In the genomic region with DNA sequence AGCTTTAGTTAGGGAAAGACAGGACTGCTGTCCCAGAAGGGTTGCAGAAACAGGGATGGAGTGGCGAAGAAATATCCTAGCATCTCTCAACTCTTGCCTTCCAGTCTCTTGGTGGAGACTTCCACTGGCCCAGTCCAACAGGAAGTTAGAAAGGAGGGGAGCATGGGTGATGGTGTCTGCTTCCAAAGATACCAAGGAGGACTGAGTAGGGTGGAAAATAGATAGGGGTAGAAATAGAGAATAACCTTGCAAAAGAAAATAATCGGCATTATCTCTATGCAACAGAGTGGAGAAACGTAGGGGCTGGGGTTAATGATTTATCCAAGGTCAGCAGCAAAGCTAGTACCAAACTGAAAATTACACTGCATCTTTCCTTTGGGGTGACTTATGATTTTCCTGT, we compare ENCODE assay signal across 1 cellular context.
TF ChIP-seq lines count a peak whose summit lies in the region.

No MANE protein-coding gene starts in this region.

TF ChIP-seq in H1, 55 proteins besides CTCF, POLR2A, EP300 and RAD21 (continued from another document):
- TF ChIP-seq, protein P1, sequence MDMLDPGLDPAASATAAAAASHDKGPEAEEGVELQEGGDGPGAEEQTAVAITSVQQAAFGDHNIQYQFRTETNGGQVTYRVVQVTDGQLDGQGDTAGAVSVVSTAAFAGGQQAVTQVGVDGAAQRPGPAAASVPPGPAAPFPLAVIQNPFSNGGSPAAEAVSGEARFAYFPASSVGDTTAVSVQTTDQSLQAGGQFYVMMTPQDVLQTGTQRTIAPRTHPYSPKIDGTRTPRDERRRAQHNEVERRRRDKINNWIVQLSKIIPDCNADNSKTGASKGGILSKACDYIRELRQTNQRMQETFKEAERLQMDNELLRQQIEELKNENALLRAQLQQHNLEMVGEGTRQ (IDR thresholded peaks at IDR 0.05; ENCODE audit: low read length): no peak
- TF ChIP-seq CHD1 (IDR thresholded peaks at IDR 0.05; ENCODE audit: low read depth, low read length) (no peak), NANOG (IDR thresholded peaks at IDR 0.05; ENCODE audit: insufficient read depth, low read depth, low read length, poor library complexity, severe bottlenecking) (no peak), CBX8 (IDR thresholded peaks at IDR 0.05; ENCODE audit: borderline replicate concordance, low read depth, low read length) (no peak), TBP (IDR thresholded peaks at IDR 0.05; ENCODE audit: low read depth, low read length) (no peak), GABPA (IDR thresholded peaks at IDR 0.05; ENCODE audit: borderline replicate concordance, insufficient read depth, low read length) (no peak), SUZ12 (IDR thresholded peaks at IDR 0.05; ENCODE audit: low read length) (no peak), MAFK (IDR thresholded peaks at IDR 0.05; ENCODE audit: low read depth, low read length) (no peak), ASH2L (IDR thresholded peaks at IDR 0.05; ENCODE audit: low read length) (no peak)
- TF ChIP-seq, protein P2, sequence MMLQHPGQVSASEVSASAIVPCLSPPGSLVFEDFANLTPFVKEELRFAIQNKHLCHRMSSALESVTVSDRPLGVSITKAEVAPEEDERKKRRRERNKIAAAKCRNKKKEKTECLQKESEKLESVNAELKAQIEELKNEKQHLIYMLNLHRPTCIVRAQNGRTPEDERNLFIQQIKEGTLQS (IDR thresholded peaks at IDR 0.05; ENCODE audit: insufficient read depth, low read depth, low read length): no peak
